18 cellular contexts compared by ENCODE assay signal in genomic region chr18:65610939-65611338, GRCh38.
DNase-seq lines count a peak whose midpoint lies in the region; TF ChIP-seq lines count a peak whose summit lies in the region.
"Had no signal": no experiment of that assay in that cellular context is flagged by ENCODE, and none has a peak within 500 bp of the region (broad histone marks: within the 10 kb centered on the region; RNA-seq: fewer than 3 reads in every experiment).

No MANE protein-coding gene starts in this region.

- CTCF ChIA-PET in PC-9 (lab: Charles Lee), result no interaction called here

- H3K56ac ChIP-seq in H9 (ENCODE audit: insufficient read length, low read depth, low read length), result no peak overlapping the region

- H3K14ac ChIP-seq in H9 (ENCODE audit: insufficient read depth, low read length), result no peak overlapping the region

- no peak overlapping the region for H3K4me3 ChIP-seq in PC-9
- H3K4me3 ChIP-seq in neural progenitor cell, result peak overlapping the region; percentile 28
- no peak overlapping the region for H3K4me3 ChIP-seq in WERI-Rb-1 (ENCODE audit: low read depth, low read length)
- H3K4me3 ChIP-seq: Peyer's patch had no signal

- H3K27me3 ChIP-seq in H9 (ENCODE audit: insufficient read depth, low read length) (peaks cover 8% of the 10 kb centered on the region), PC-9 (ENCODE audit: insufficient read depth, low read depth) (no peaks in the 10 kb centered on the region), neural progenitor cell (no peaks in the 10 kb centered on the region), WERI-Rb-1 (ENCODE audit: insufficient read depth, low read depth, severe bottlenecking) (no peaks in the 10 kb centered on the region)
- H3K27me3 ChIP-seq: Peyer's patch had no signal

- H3K4ac ChIP-seq in H9 (ENCODE audit: low read depth, low read length), result no peak overlapping the region

- H3K4me1 Mint-ChIP-seq in H9 (peaks cover 19 to 26% of the 10 kb centered on the region in 2 experiments), neural progenitor cell (peaks cover 28% of the 10 kb centered on the region)
- H3K4me1 Mint-ChIP-seq: CD4-positive, CD25-positive, alpha-beta regulatory T cell had no signal

- H3K79me2 ChIP-seq in H9 (ENCODE audit: insufficient read depth, low read length) (no peaks in the 10 kb centered on the region), PC-9 (ENCODE audit: low read depth) (no peaks in the 10 kb centered on the region), neural progenitor cell (ENCODE audit: low read depth) (no peaks in the 10 kb centered on the region)

- H3K27ac ChIP-seq in H9 (ENCODE audit: insufficient read length, low read depth, low read length) (no peak overlapping the region), PC-9 (no peak overlapping the region), neural progenitor cell (peak overlapping the region; percentile 94), WERI-Rb-1 (no peak overlapping the region)
- H3K27ac ChIP-seq: Peyer's patch had no signal

- H3K36me3 Mint-ChIP-seq in H9 (ENCODE audit: insufficient read depth in 1 of 3, low read depth in 3 of 3), result peaks cover 0 to 3% (median 2%) of the 10 kb centered on the region in 3 experiments; a peak in 2 of 7 replicates
- H3K36me3 Mint-ChIP-seq in neural progenitor cell, result peaks cover 2% of the 10 kb centered on the region
- H3K36me3 Mint-ChIP-seq: CD4-positive, CD25-positive, alpha-beta regulatory T cell had no signal

- H4K91ac ChIP-seq in H9 (ENCODE audit: insufficient read length, low read depth, low read length), result no peak overlapping the region

- no peak overlapping the region for H2BK120ac ChIP-seq in H9 (ENCODE audit: low read depth, low read length, poor library complexity, severe bottlenecking)

- H3K4me2 ChIP-seq in H9 (ENCODE audit: insufficient read depth, insufficient read length, low read length) (no peak overlapping the region), PC-9 (no peak overlapping the region), neural progenitor cell (peak overlapping the region; percentile 72)

- no peak overlapping the region for H4K5ac ChIP-seq in H9 (ENCODE audit: insufficient read length, low read depth, low read length)

- H2BK5ac ChIP-seq in H9 (ENCODE audit: insufficient read length, low read length), result no peak overlapping the region

- POLR2A ChIA-PET in PC-9 (lab: Charles Lee; ENCODE audit: unreplicated experiment), result no interaction called here

- H3K9me2 ChIP-seq in PC-9 (ENCODE audit: insufficient read depth), result no peaks in the 10 kb centered on the region

- H3K36me3 ChIP-seq in PC-9 (ENCODE audit: low read depth), result no peaks in the 10 kb centered on the region
- no peaks in the 10 kb centered on the region for H3K36me3 ChIP-seq in neural progenitor cell
- no peaks in the 10 kb centered on the region for H3K36me3 ChIP-seq in WERI-Rb-1
- H3K36me3 ChIP-seq: Peyer's patch had no signal

- H3K27ac Mint-ChIP-seq in H9 (no peak overlapping the region), neural progenitor cell (peak overlapping the region; percentile 71)
- H3K27ac Mint-ChIP-seq: CD4-positive, CD25-positive, alpha-beta regulatory T cell had no signal

- no peak overlapping the region for H4K8ac ChIP-seq in H9 (replicated peaks; ENCODE audit: insufficient read length, low read depth, low read length)

- H3K23ac ChIP-seq in H9 (ENCODE audit: insufficient read length, low read depth, low read length), result no peak overlapping the region

- no TSS peak for BruUV-seq in PC-9 (replicated peaks; lab: Mats Ljungman, UMichigan)

- H3K23me2 ChIP-seq in H9 (ENCODE audit: insufficient read length, low read depth, low read length, poor library complexity, severe bottlenecking), result no peaks in the 10 kb centered on the region

- H3K4me3 Mint-ChIP-seq in H9 (peak overlapping the region in 1 of 2 experiments; percentile 7; a peak in 2 of 5 replicates), neural progenitor cell (no peak overlapping the region)
- H3K4me3 Mint-ChIP-seq: CD4-positive, CD25-positive, alpha-beta regulatory T cell had no signal

- H2BK20ac ChIP-seq in H9 (ENCODE audit: low read depth, low read length, poor library complexity, severe bottlenecking), result no peak overlapping the region

- no peak overlapping the region for H3K9ac ChIP-seq in H9 (ENCODE audit: extremely low read depth, insufficient read length, low read length)
- no peak overlapping the region for H3K9ac ChIP-seq in neural progenitor cell

- H3K9me3 ChIP-seq in H9 (ENCODE audit: control insufficient read depth, low read depth, low read length), result no peaks in the 10 kb centered on the region
- H3K9me3 ChIP-seq in PC-9 (ENCODE audit: insufficient read depth, low read depth), result no peaks in the 10 kb centered on the region
- H3K9me3 ChIP-seq in neural progenitor cell (ENCODE audit: low read depth), result no peaks in the 10 kb centered on the region
- H3K9me3 ChIP-seq in WERI-Rb-1 (ENCODE audit: severe bottlenecking), result no peaks in the 10 kb centered on the region
- H3K9me3 ChIP-seq: Caco-2, Peyer's patch had no signal

- H3K9me3 Mint-ChIP-seq in H9 (peaks cover 1 to 2% of the 10 kb centered on the region in 2 experiments; a peak in 2 of 5 replicates), neural progenitor cell (peaks cover 6% of the 10 kb centered on the region)

- no peak overlapping the region for H2AFZ ChIP-seq in H9 (ENCODE audit: low read length)
- H2AFZ ChIP-seq in PC-9, result peak overlapping the region; percentile 8; the same call in 1 of the 2 replicates
- peak overlapping the region; percentile 61 for H2AFZ ChIP-seq in neural progenitor cell (replicated peaks)

- H3K18ac ChIP-seq in H9 (ENCODE audit: insufficient read length, low read depth, low read length), result no peak overlapping the region

- no peak overlapping the region for H2AK5ac ChIP-seq in H9 (ENCODE audit: insufficient read length, low read length)

- H2BK15ac ChIP-seq in H9 (ENCODE audit: low read depth, low read length), result no peak overlapping the region

- H3T11ph ChIP-seq in H9 (ENCODE audit: low read length), result no peak overlapping the region

- H3K4me1 ChIP-seq in H9 (ENCODE audit: insufficient read depth, low read length), result no peaks in the 10 kb centered on the region
- H3K4me1 ChIP-seq in PC-9 (replicated peaks; ENCODE audit: insufficient read depth), result no peaks in the 10 kb centered on the region
- peaks cover 41% of the 10 kb centered on the region for H3K4me1 ChIP-seq in neural progenitor cell
- H3K4me1 ChIP-seq: Caco-2, Peyer's patch had no signal

- DNase-seq in H9 (peak; percentile 39), PC-9 (no peak), iPS DF 4.7 (ENCODE audit: extremely low read depth, low spot score) (peak; percentile 38), neural progenitor cell (ENCODE audit: low spot score) (peak; percentile 67), WERI-Rb-1 (no peak), AG08395 (ENCODE audit: low spot score) (no peak)
- no peak for DNase-seq in stimulated activated CD4-positive, alpha-beta T cell treated with anti-CD3 and anti-CD28 coated beads, Interleukin-4, amount 100 ng/mL, for 1 hour
- DNase-seq: ACHN; Caco-2; CD4-positive, CD25-positive, alpha-beta regulatory T cell; DMS53; KG1; NCI-H1436; NCI-H2029; NCI-H510A; NCI-H82; Peyer's patch; Right ventricle myocardium superior had no signal

- H2BK12ac ChIP-seq in H9 (ENCODE audit: insufficient read length, low read depth, low read length), result no peak overlapping the region

- H3K27me3 Mint-ChIP-seq in H9 (ENCODE audit: low read depth) (peaks cover 78% of the 10 kb centered on the region), neural progenitor cell (ENCODE audit: insufficient read depth, low read depth) (peaks cover 3% of the 10 kb centered on the region)
- H3K27me3 Mint-ChIP-seq: CD4-positive, CD25-positive, alpha-beta regulatory T cell had no signal

- H3F3A ChIP-seq in PC-9 (ENCODE audit: insufficient read depth, low read depth) (no peaks in the 10 kb centered on the region), neural progenitor cell (ENCODE audit: low read depth) (peaks cover 23% of the 10 kb centered on the region)

- TF ChIP-seq CTCF in H9 (conservative IDR thresholded peaks at IDR 0.05) (no peak), PC-9 (conservative IDR thresholded peaks at IDR 0.05) (no peak), neural progenitor cell (IDR thresholded peaks at IDR 0.05) (no peak), WERI-Rb-1 (IDR thresholded peaks at IDR 0.05; ENCODE audit: low read depth, low read length) (no peak)

- intact Hi-C loops in PC-9 (cut with micrococcal nuclease; ENCODE audit: unreplicated experiment), result no loop called here

- WGBS in H9 (ENCODE audit: extremely low coverage, insufficient read length, low lambda C conversion rate), result no CpG with 5 or more reads among the region's 3 CpGs

- no peaks in the 10 kb centered on the region for H3K79me1 ChIP-seq in H9 (ENCODE audit: insufficient read depth, low read depth, low read length, poor library complexity, severe bottlenecking)

- H4K20me1 ChIP-seq in H9 (ENCODE audit: control insufficient read depth, insufficient read depth, insufficient read length) (no peaks in the 10 kb centered on the region), PC-9 (ENCODE audit: insufficient read depth) (no peaks in the 10 kb centered on the region), neural progenitor cell (ENCODE audit: low read depth) (no peaks in the 10 kb centered on the region)

Comparison
In these comparisons a context has a peak if more than half of its experiments do, and no peak if none do; other contexts are left out.
1. DNase-seq: peak in H9 (single experiment), iPS DF 4.7 (single experiment) and neural progenitor cell (single experiment); none in PC-9 (0 of 2), WERI-Rb-1 (single experiment), AG08395 (single experiment) and stimulated activated CD4-positive, alpha-beta T cell treated with anti-CD3 and anti-CD28 coated beads, Interleukin-4, amount 100 ng/mL, for 1 hour (single experiment).